Comparison of ENCODE assay signal across 19 cellular contexts in the genomic region with DNA sequence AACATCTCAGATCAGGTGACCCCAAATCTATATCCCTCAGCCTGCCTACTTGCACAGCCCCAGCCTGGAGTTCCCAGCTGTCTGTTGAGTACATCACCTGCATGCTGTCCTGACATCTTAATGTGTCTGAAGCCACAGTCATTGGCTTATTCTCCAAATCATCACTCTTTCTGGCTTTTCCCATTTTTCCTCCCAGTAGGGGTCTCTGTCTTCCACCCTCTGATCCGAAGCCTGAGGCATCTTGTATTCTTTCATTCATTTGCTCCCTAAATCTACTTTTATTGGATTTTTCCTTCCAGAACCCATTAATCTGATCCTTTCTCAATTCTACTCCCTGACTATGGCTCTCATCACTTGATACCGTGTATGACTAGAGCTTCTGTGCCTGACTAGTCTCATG.
"Had no signal": no experiment of that assay in that cellular context is flagged by ENCODE, and none has a peak within 500 bp of the region (broad histone marks: within the 10 kb centered on the region; RNA-seq: fewer than 3 reads in every experiment).

No MANE protein-coding gene starts in this region.

- H3K9me3 ChIP-seq: adrenal gland, lower lobe of right lung, neutrophil, sigmoid colon, testis had no signal

- H3K4me1 Mint-ChIP-seq: natural killer cell; stimulated activated effector memory CD8-positive, alpha-beta T cell treated with anti-CD3 and anti-CD28 coated beads, Interleukin-12 subunit alpha, Interleukin-12 subunit beta, amount 100 ng/mL, for 72 hours had no signal

- H3K27me3 ChIP-seq: adrenal gland, hepatocyte, neutrophil, sigmoid colon, testis had no signal

- H3K36me3 ChIP-seq: adrenal gland, lower lobe of right lung, neutrophil, sigmoid colon had no signal

- DNase-seq: activated CD4-positive, alpha-beta T cell treated with anti-CD3 and anti-CD28 coated beads, Interleukin-2, amount 50 U/mL, for 4 hours; activated gamma-delta T cell treated with Interleukin-2 at 50 U/mL for 16 hours; adrenal gland; effector CD8-positive, alpha-beta T cell; islet precursor cell; left colon; lower lobe of right lung; natural killer cell; sigmoid colon; stimulated activated CD4-positive, alpha-beta T cell treated with anti-CD3 and anti-CD28 coated beads, Interleukin-4, amount 100 ng/mL, for 24 hours; testis had no signal

- H3K4me2 ChIP-seq: hepatocyte had no signal

- H3K4me3 ChIP-seq: adrenal gland, hepatocyte, lower lobe of right lung, sigmoid colon, testis had no signal

- H3K9me3 Mint-ChIP-seq: type B pancreatic cell had no signal

- H2AFZ ChIP-seq: hepatocyte, parathyroid adenoma had no signal

- H3K4me3 Mint-ChIP-seq: dendritic cell treated with granulocyte-macrophage colony-stimulating factor and Interleukin-4, amounts not matched to agents 40 ng/mL and 50 ng/mL, for 4 days; natural killer cell; stimulated activated effector memory CD8-positive, alpha-beta T cell treated with anti-CD3 and anti-CD28 coated beads, Interleukin-12 subunit alpha, Interleukin-12 subunit beta, amount 100 ng/mL, for 72 hours; type B pancreatic cell had no signal

- H3K79me2 ChIP-seq: hepatocyte, parathyroid adenoma had no signal

- H3K27ac ChIP-seq: adrenal gland, hepatocyte, lower lobe of right lung, neutrophil, parathyroid adenoma, sigmoid colon, testis, VCaP had no signal

- H3K27me3 Mint-ChIP-seq: dendritic cell treated with granulocyte-macrophage colony-stimulating factor and Interleukin-4, amounts not matched to agents 40 ng/mL and 50 ng/mL, for 4 days had no signal

- H3K27ac Mint-ChIP-seq: activated naive CD4-positive, alpha-beta T cell treated with anti-CD3 and anti-CD28 coated beads, Interleukin-2, amount 50 U/mL, for 72 hours; dendritic cell treated with granulocyte-macrophage colony-stimulating factor and Interleukin-4, amounts not matched to agents 40 ng/mL and 50 ng/mL, for 4 days; natural killer cell; stimulated activated effector memory CD8-positive, alpha-beta T cell treated with anti-CD3 and anti-CD28 coated beads, Interleukin-12 subunit alpha, Interleukin-12 subunit beta, amount 100 ng/mL, for 72 hours; type B pancreatic cell had no signal

- ATAC-seq: activated naive CD4-positive, alpha-beta T cell treated with anti-CD3 and anti-CD28 coated beads, Interleukin-2, amount 50 U/mL, for 72 hours; left colon; lower lobe of right lung; natural killer cell; stimulated activated effector memory CD8-positive, alpha-beta T cell treated with anti-CD3 and anti-CD28 coated beads, Interleukin-12 subunit alpha, Interleukin-12 subunit beta, amount 100 ng/mL, for 72 hours had no signal

- H3K36me3 Mint-ChIP-seq: activated naive CD4-positive, alpha-beta T cell treated with anti-CD3 and anti-CD28 coated beads, Interleukin-2, amount 50 U/mL, for 72 hours; natural killer cell; stimulated activated effector memory CD8-positive, alpha-beta T cell treated with anti-CD3 and anti-CD28 coated beads, Interleukin-12 subunit alpha, Interleukin-12 subunit beta, amount 100 ng/mL, for 72 hours; type B pancreatic cell had no signal

- H3K4me1 ChIP-seq: adrenal gland, lower lobe of right lung, parathyroid adenoma, sigmoid colon, testis had no signal
